8 cellular contexts compared by ENCODE assay signal in the genomic region with DNA sequence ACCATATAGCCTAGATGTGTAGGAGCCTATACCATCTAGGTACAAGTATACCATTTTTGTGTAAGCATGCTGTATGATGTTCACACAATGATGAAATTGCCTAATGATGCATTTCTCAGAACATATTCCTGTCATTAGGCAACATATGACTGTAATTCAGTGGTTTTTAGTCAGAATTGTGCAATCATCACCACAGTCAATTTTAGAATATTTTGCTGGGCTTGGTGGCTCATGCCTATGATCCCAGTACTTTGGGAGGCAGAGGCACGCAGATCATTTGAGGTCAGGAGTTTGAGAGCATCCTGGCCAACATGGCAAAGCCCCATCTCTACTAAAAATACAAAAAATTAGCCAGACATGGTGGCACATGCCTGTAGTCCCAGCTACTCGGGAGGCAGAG. TPM values are rescaled to one million over a fixed set of nuclear protein-coding genes. Genes with fewer than 3 reads are reported as not detected.
DNase-seq lines count a peak whose midpoint lies in the region; ATAC-seq, FAIRE-seq and TF ChIP-seq lines count a peak whose summit lies in the region.
"Not testable (repeated sequence)": the region's sequence is repeated elsewhere in the genome, so short reads cannot be mapped to it uniquely, and the experiment has no call there.

No MANE protein-coding gene starts in this region.

- H3K4me1 ChIP-seq in esophagus squamous epithelium (peaks cover 13 to 69% (median 27%) of the 10 kb centered on the region in 3 donors), keratinocyte (ENCODE audit: control insufficient read depth, extremely low read depth, insufficient read depth, low read length) (peaks cover 11% of the 10 kb centered on the region), psoas muscle (peaks cover 43% of the 10 kb centered on the region)

- ATAC-seq in psoas muscle, result peak; percentile 61 to 82 (median 70)

- FAIRE-seq in keratinocyte (lab: Jason Lieb, UNC), result peak; percentile 36

- intact Hi-C loops in esophagus squamous epithelium (cut with DNase I); psoas muscle (cut with DNase I): not testable (repeated sequence)

- not testable (repeated sequence) for TF ChIP-seq POLR2A in esophagus squamous epithelium (IDR thresholded peaks at IDR 0.05)

- not testable (repeated sequence) for H3K9me3 Mint-ChIP-seq in activated naive CD8-positive, alpha-beta T cell treated with anti-CD3 and anti-CD28 coated beads for 36 hours; type B pancreatic cell

- peaks cover 35% of the 10 kb centered on the region for H3K4me1 Mint-ChIP-seq in activated naive CD8-positive, alpha-beta T cell treated with anti-CD3 and anti-CD28 coated beads for 36 hours
- peaks cover 13% of the 10 kb centered on the region for H3K4me1 Mint-ChIP-seq in type B pancreatic cell (ENCODE audit: unreplicated experiment)

- H3K79me2 ChIP-seq in keratinocyte (ENCODE audit: control insufficient read depth, insufficient read depth, low read length), result peaks cover 94% of the 10 kb centered on the region

- H3K36me3 ChIP-seq in esophagus squamous epithelium; keratinocyte (ENCODE audit: control insufficient read depth in 2 of 2, extremely low read depth in 1 of 2, insufficient read depth in 2 of 2, low read length in 2 of 2); psoas muscle (ENCODE audit: insufficient read depth in 1 of 2, low read depth in 1 of 2): not testable (repeated sequence)

- H3K27ac ChIP-seq in esophagus squamous epithelium, result peak overlapping the region; percentile 41 to 72 (median 52)
- H3K27ac ChIP-seq in keratinocyte (ENCODE audit: control insufficient read depth, insufficient read depth, low read length), result peak overlapping the region; percentile 44
- peak overlapping the region; percentile 67 for H3K27ac ChIP-seq in psoas muscle

- not testable (repeated sequence) for H3K36me3 Mint-ChIP-seq in activated naive CD8-positive, alpha-beta T cell treated with anti-CD3 and anti-CD28 coated beads for 36 hours; type B pancreatic cell

- not testable (repeated sequence) for H3K9me3 ChIP-seq in esophagus squamous epithelium; keratinocyte (ENCODE audit: control insufficient read depth, low read depth, low read length); psoas muscle

- H3K4me3 ChIP-seq in esophagus squamous epithelium; keratinocyte (ENCODE audit: control insufficient read depth in 2 of 3, extremely low read depth in 1 of 3, insufficient read depth in 2 of 3, low read depth in 1 of 3, low read length in 3 of 3); psoas muscle: not testable (repeated sequence)

- H3K9ac ChIP-seq in keratinocyte (ENCODE audit: control insufficient read depth, extremely low read depth, insufficient read depth, low read length), result peak overlapping the region; percentile 4

- not testable (repeated sequence) for H3K27me3 ChIP-seq in esophagus squamous epithelium; keratinocyte (ENCODE audit: control insufficient read depth, extremely low read depth, insufficient read depth, low read length); psoas muscle (ENCODE audit: insufficient read depth in 3 of 3, low read length in 2 of 3)

- not testable (repeated sequence) for H2AFZ ChIP-seq in keratinocyte (ENCODE audit: control insufficient read depth, low read length)

- H3K27ac Mint-ChIP-seq in activated naive CD8-positive, alpha-beta T cell treated with anti-CD3 and anti-CD28 coated beads for 36 hours, result peak overlapping the region; percentile 51
- peak overlapping the region; percentile 50 for H3K27ac Mint-ChIP-seq in type B pancreatic cell

- peak; percentile 88 for DNase-seq in ELR (ENCODE audit: low read depth)
- peak; percentile 57 for DNase-seq in KBM-7
- peak; percentile 66 for DNase-seq in SKM-1 (lab: John Stamatoyannopoulos, UW; ENCODE audit: unreplicated experiment)
- DNase-seq in activated naive CD8-positive, alpha-beta T cell treated with anti-CD3 and anti-CD28 coated beads for 36 hours; esophagus squamous epithelium (lab: John Stamatoyannopoulos, UW); keratinocyte (ENCODE audit: low read depth, low spot score); type B pancreatic cell (ENCODE audit: extremely low spot score, unreplicated experiment): not testable (repeated sequence)
- DNase-seq in psoas muscle, result peak; percentile 41 to 62

- H3K27me3 Mint-ChIP-seq in activated naive CD8-positive, alpha-beta T cell treated with anti-CD3 and anti-CD28 coated beads for 36 hours; type B pancreatic cell: not testable (repeated sequence)

- not testable (repeated sequence) for H3K4me3 Mint-ChIP-seq in activated naive CD8-positive, alpha-beta T cell treated with anti-CD3 and anti-CD28 coated beads for 36 hours; type B pancreatic cell

- dilution Hi-C loops in keratinocyte (cut with MboI; ENCODE audit: extremely low pct_ligation_motif_present, low sequenced_read_pairs), result not testable (repeated sequence)

- TF ChIP-seq CTCF in esophagus squamous epithelium (IDR thresholded peaks at IDR 0.05); keratinocyte (optimal IDR thresholded peaks at IDR 0.05 in 1 of 3, IDR thresholded peaks at IDR 0.05 in 1 of 3, conservative IDR thresholded peaks at IDR 0.05 in 1 of 3; ENCODE audit: extremely low read depth in 1 of 3, insufficient read depth in 2 of 3, low read length in 3 of 3); psoas muscle (IDR thresholded peaks at IDR 0.05); type B pancreatic cell (conservative IDR thresholded peaks at IDR 0.05): not testable (repeated sequence)

- WGBS in esophagus squamous epithelium, 2 donors, result 5 to 36% methylated on average over 2 of the region's 2 CpGs
- 18 to 39% (median 22%) methylated on average over 2 of the region's 2 CpGs for WGBS in psoas muscle, 3 donors

- not testable (repeated sequence) for H3K4me2 ChIP-seq in keratinocyte (ENCODE audit: control insufficient read depth, extremely low read depth, insufficient read depth, low read depth, low read length)

- H4K20me1 ChIP-seq in keratinocyte (ENCODE audit: control insufficient read depth, extremely low read depth, insufficient read depth, low read length), result peaks cover 16% of the 10 kb centered on the region

- H3K9me1 ChIP-seq in keratinocyte (ENCODE audit: control insufficient read depth, extremely low read depth, insufficient read depth, low read length), result not testable (repeated sequence)

- in situ Hi-C loops in KBM-7 (cut with MboI; ENCODE audit: low pct_unique_long_range_greater_than_20kb, low sequenced_read_pairs), result not testable (repeated sequence)

RNA-seq across cellular contexts. Expression of a gene that starts 19.3 kb away (rescaled TPM):
- 10 to 100 TPM; 34.5 to 36.2 TPM for total RNA-seq in activated naive CD8-positive, alpha-beta T cell treated with anti-CD3 and anti-CD28 coated beads for 36 hours
- 10 to 100 TPM; 14.3 to 19.1 (median 16.7) TPM for total RNA-seq in esophagus squamous epithelium
- polyA plus RNA-seq in keratinocyte, result 11.5 to 39.7 TPM (median 20.5 TPM) in 3 replicates
- polyA plus RNA-seq in keratinocyte (2011; ENCODE audit: low read depth), result 36.0 TPM
- 26.4 and 39.9 TPM in 2 replicates for polyA plus RNA-seq in keratinocyte (2011; cell fraction: cytosol; rRNA removed)
- 24.6 and 28.7 TPM in 2 replicates for polyA plus RNA-seq in keratinocyte (2011; cell fraction: nucleus; rRNA removed)
- 35.9 and 60.3 TPM in 2 replicates for polyA plus RNA-seq in keratinocyte (2012; ENCODE audit: low replicate concordance)
- polyA minus RNA-seq in keratinocyte, result 15.0 to 24.3 TPM (median 18.9 TPM) in 3 replicates
- 18.6 TPM for polyA minus RNA-seq in keratinocyte (2011; cell fraction: cytosol; rRNA and poly(A)+ RNA removed)
- 12.5 and 23.7 TPM in 2 replicates for polyA minus RNA-seq in keratinocyte (2011; cell fraction: nucleus; rRNA and poly(A)+ RNA removed)
- 10 to 100 TPM; 48.0 to 62.9 (median 52.2) TPM for total RNA-seq in psoas muscle
- 10 to 100 TPM; 20.3 to 52.3 (median 37.5) TPM for polyA plus RNA-seq in psoas muscle
- 47.3 and 55.9 TPM in 2 replicates for total RNA-seq in type B pancreatic cell (ENCODE audit: low replicate concordance)

RNA-seq across cellular contexts. Expression of a gene that starts 40.9 kb away (rescaled TPM):
- not detected for total RNA-seq in activated naive CD8-positive, alpha-beta T cell treated with anti-CD3 and anti-CD28 coated beads for 36 hours
- total RNA-seq in esophagus squamous epithelium (100 to 1,000 TPM in 1 of 4 donors, 10 to 100 TPM in 3; 39.5 to 204 (median 56.5) TPM), psoas muscle (under 1 TPM in 1 of 4 donors, not detected in 3; 0.30 TPM), type B pancreatic cell (ENCODE audit: low replicate concordance) (0.86 TPM in 1 of 2 replicates, not detected in the other)
- polyA plus RNA-seq in keratinocyte (5.9 to 34.6 TPM (median 9.1 TPM) in 3 replicates), psoas muscle (under 1 TPM in 1 of 3 donors, not detected in 2; 0.05 TPM)
- polyA plus RNA-seq in keratinocyte (2011; ENCODE audit: low read depth), result 39.8 TPM
- polyA plus RNA-seq in keratinocyte (2011; cell fraction: cytosol; rRNA removed), result 9.5 and 14.0 TPM in 2 replicates
- 4.1 and 4.2 TPM in 2 replicates for polyA plus RNA-seq in keratinocyte (2011; cell fraction: nucleus; rRNA removed)
- 60.7 and 196 TPM in 2 replicates for polyA plus RNA-seq in keratinocyte (2012; ENCODE audit: low replicate concordance)
- 6.1 to 31.9 TPM (median 9.3 TPM) in 3 replicates for polyA minus RNA-seq in keratinocyte
- 5.6 TPM for polyA minus RNA-seq in keratinocyte (2011; cell fraction: cytosol; rRNA and poly(A)+ RNA removed)
- 0.74 and 1.5 TPM in 2 replicates for polyA minus RNA-seq in keratinocyte (2011; cell fraction: nucleus; rRNA and poly(A)+ RNA removed)

Comparison
In these comparisons a context has a peak if more than half of its experiments do, and no peak if none do; other contexts are left out.
1. RNA of a gene that starts 40.9 kb away (total RNA-seq): 39.5 to 204 TPM in esophagus squamous epithelium; not detected in activated naive CD8-positive, alpha-beta T cell treated with anti-CD3 and anti-CD28 coated beads for 36 hours, 0.86 TPM in type B pancreatic cell and 0.30 TPM in psoas muscle; every median in the first group is over 10 times any median in the second.
2. Peak in every context shown above with its lines, with median percentiles within 50 percentile points of each other: H3K27ac ChIP-seq.